ENCODE assay signal across 1 cellular context in genomic region chr1:91546876-91547275, GRCh38.
TF ChIP-seq lines count a peak whose summit lies in the region.

No MANE protein-coding gene starts in this region.

TF ChIP-seq in GM23338, 12 proteins besides CTCF, POLR2A, EP300 and RAD21 (continued from another document):
- TF ChIP-seq, protein P1, sequence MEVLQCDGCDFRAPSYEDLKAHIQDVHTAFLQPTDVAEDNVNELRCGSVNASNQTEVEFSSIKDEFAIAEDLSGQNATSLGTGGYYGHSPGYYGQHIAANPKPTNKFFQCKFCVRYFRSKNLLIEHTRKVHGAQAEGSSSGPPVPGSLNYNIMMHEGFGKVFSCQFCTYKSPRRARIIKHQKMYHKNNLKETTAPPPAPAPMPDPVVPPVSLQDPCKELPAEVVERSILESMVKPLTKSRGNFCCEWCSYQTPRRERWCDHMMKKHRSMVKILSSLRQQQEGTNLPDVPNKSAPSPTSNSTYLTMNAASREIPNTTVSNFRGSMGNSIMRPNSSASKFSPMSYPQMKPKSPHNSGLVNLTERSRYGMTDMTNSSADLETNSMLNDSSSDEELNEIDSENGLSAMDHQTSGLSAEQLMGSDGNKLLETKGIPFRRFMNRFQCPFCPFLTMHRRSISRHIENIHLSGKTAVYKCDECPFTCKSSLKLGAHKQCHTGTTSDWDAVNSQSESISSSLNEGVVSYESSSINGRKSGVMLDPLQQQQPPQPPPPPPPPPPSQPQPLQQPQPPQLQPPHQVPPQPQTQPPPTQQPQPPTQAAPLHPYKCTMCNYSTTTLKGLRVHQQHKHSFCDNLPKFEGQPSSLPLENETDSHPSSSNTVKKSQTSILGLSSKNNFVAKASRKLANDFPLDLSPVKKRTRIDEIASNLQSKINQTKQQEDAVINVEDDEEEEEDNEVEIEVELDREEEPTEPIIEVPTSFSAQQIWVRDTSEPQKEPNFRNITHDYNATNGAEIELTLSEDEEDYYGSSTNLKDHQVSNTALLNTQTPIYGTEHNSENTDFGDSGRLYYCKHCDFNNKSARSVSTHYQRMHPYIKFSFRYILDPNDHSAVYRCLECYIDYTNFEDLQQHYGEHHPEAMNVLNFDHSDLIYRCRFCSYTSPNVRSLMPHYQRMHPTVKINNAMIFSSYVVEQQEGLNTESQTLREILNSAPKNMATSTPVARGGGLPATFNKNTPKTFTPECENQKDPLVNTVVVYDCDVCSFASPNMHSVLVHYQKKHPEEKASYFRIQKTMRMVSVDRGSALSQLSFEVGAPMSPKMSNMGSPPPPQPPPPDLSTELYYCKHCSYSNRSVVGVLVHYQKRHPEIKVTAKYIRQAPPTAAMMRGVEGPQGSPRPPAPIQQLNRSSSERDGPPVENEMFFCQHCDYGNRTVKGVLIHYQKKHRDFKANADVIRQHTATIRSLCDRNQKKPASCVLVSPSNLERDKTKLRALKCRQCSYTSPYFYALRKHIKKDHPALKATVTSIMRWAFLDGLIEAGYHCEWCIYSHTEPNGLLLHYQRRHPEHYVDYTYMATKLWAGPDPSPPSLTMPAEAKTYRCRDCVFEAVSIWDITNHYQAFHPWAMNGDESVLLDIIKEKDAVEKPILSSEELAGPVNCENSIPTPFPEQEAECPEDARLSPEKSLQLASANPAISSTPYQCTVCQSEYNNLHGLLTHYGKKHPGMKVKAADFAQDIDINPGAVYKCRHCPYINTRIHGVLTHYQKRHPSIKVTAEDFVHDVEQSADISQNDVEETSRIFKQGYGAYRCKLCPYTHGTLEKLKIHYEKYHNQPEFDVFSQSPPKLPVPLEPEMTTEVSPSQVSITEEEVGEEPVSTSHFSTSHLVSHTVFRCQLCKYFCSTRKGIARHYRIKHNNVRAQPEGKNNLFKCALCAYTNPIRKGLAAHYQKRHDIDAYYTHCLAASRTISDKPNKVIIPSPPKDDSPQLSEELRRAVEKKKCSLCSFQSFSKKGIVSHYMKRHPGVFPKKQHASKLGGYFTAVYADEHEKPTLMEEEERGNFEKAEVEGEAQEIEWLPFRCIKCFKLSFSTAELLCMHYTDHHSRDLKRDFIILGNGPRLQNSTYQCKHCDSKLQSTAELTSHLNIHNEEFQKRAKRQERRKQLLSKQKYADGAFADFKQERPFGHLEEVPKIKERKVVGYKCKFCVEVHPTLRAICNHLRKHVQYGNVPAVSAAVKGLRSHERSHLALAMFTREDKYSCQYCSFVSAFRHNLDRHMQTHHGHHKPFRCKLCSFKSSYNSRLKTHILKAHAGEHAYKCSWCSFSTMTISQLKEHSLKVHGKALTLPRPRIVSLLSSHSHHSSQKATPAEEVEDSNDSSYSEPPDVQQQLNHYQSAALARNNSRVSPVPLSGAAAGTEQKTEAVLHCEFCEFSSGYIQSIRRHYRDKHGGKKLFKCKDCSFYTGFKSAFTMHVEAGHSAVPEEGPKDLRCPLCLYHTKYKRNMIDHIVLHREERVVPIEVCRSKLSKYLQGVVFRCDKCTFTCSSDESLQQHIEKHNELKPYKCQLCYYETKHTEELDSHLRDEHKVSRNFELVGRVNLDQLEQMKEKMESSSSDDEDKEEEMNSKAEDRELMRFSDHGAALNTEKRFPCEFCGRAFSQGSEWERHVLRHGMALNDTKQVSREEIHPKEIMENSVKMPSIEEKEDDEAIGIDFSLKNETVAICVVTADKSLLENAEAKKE (CRISPR knock-in tag; IDR thresholded peaks at IDR 0.05) = no peak
- TF ChIP-seq STAT1 (IDR thresholded peaks at IDR 0.05; ENCODE audit: unreplicated experiment) = no peak
- no peak for TF ChIP-seq CREB1 (CRISPR knock-in tag; IDR thresholded peaks at IDR 0.05; ENCODE audit: low read depth)
